ENCODE assay signal across 8 cellular contexts in genomic region chr6:36130672-36131516, GRCh38. TPM values are rescaled to one million over a fixed set of nuclear protein-coding genes. Genes with fewer than 3 reads are reported as not detected.
DNase-seq lines count a peak whose midpoint lies in the region; ATAC-seq, FAIRE-seq and TF ChIP-seq lines count a peak whose summit lies in the region.

No MANE protein-coding gene starts in this region.

- DNase-seq in DMS79 treated with DMSO at 0.1 percent for 48 hours (lab: John Stamatoyannopoulos, UW) (peak; percentile 89), T-helper 1 cell (peak; percentile 30 to 65 (median 39)), MCF 10A (ENCODE audit: unreplicated experiment) (peak; percentile 31), HepG2 (ENCODE audit: low spot score) (peak; percentile 73), amygdala (lab: John Stamatoyannopoulos, UW) (no peak)
- DNase-seq in stimulated activated CD8-positive, alpha-beta memory T cell treated with anti-CD3 and anti-CD28 coated beads, Interleukin-2, amount 100 ng/mL, for 48 hours (ENCODE audit: low read depth in 2 of 2): peak; percentile 50 to 51

- H3K4me1 Mint-ChIP-seq in MCF 10A (ENCODE audit: insufficient read depth, unreplicated experiment): peaks cover 14% of the 10 kb centered on the region

- peak in 1 of 2 experiments; percentile 33; a peak in 2 of 4 replicates for TF ChIP-seq POLR2A in HepG2 (IDR thresholded peaks at IDR 0.05; ENCODE audit: insufficient read depth in 1 of 2, low read depth in 2 of 2, low read length in 2 of 2)

- CTCF ChIA-PET in MCF 10A (lab: Yijun Ruan, JAX): interaction anchor here (0.9 to 1.2 kb wide), 2 partner anchors 8 to 229 kb away, joined by 4 read pairs; no protein-coding TSS in a partner anchor
- CTCF ChIA-PET in HepG2 (lab: Yijun Ruan, JAX; ENCODE audit: low intra/inter-chr PET ratio, low total read pairs): no interaction called here

- POLR2A ChIA-PET in MCF 10A (lab: Yijun Ruan, JAX): interaction anchor here (0.9 to 1.6 kb wide), 4 partner anchors 10 to 64 kb away, joined by 3 to 9 read pairs (median 4); no protein-coding TSS in a partner anchor
- POLR2A ChIA-PET in HepG2 (lab: Yijun Ruan, JAX): interaction anchor here (0.7 to 4.3 kb wide), 29 partner anchors 9 to 744 kb away, joined by 3 to 45 read pairs (median 4); partner anchors contain the start of genes BRPF3, MAPK14 and PPIL1

- no peaks in the 10 kb centered on the region for H3K9me3 Mint-ChIP-seq in MCF 10A (ENCODE audit: unreplicated experiment)

- H3K9ac ChIP-seq in HepG2 (ENCODE audit: insufficient read depth, low read depth, low read length): peak overlapping the region; percentile 93

- no peak for FAIRE-seq in HepG2 (lab: Jason Lieb, UNC)

- ATAC-seq in HG03025 (IDR thresholded peaks at IDR 0.05; ENCODE audit: low FRiP score, unreplicated experiment) (peak; percentile 24), HepG2 (peak; percentile 76), HG03457 (IDR thresholded peaks at IDR 0.05; ENCODE audit: unreplicated experiment) (no peak)

- H3K4me1 ChIP-seq in HepG2 (ENCODE audit: insufficient read depth, low read length): peaks cover 71% of the 10 kb centered on the region

- BruUV-seq in MCF 10A (replicated peaks; lab: Mats Ljungman, UMichigan): no TSS peak
- BruUV-seq in HepG2 (replicated peaks; lab: Mats Ljungman, UMichigan): TSS peak; percentile 94

- 1% methylated on average over 26 of the region's 51 CpGs for WGBS in HepG2 (ENCODE audit: low lambda C conversion rate)

- peak overlapping the region; percentile 75 to 92 (median 75) for H3K4me3 ChIP-seq in HepG2 (replicated peaks in 1 of 3; ENCODE audit: insufficient read depth in 1 of 3, low read depth in 2 of 3, low read length in 3 of 3)

- H2AFZ ChIP-seq in HepG2 (ENCODE audit: low read length): no peak overlapping the region

- H3K27me3 Mint-ChIP-seq in MCF 10A (ENCODE audit: insufficient read depth, unreplicated experiment): no peaks in the 10 kb centered on the region

- H3K36me3 ChIP-seq in HepG2 (replicated peaks in 1 of 2; ENCODE audit: control insufficient read depth in 1 of 2, insufficient read depth in 2 of 2, low read length in 2 of 2): peaks cover 0 to 20% of the 10 kb centered on the region in 2 experiments; a peak in 4 of 5 replicates

- in situ Hi-C loops in HepG2 (cut with HindIII; ENCODE audit: extremely low pct_ligation_motif_present, low pct_unique_long_range_greater_than_20kb): loop anchor here (5.0 kb wide), 1 partner anchor 66 kb away; the partner anchor contains the start of gene BRPF3

- intact Hi-C loops in MCF 10A (cut with micrococcal nuclease): no loop called here
- intact Hi-C loops in HepG2 (cut with micrococcal nuclease; ENCODE audit: unreplicated experiment): loop anchor here (2.0 to 5.0 kb wide), 2 partner anchors 66 to 171 kb away; partner anchors contain the start of gene BRPF3

- no peaks in the 10 kb centered on the region for H3K79me2 ChIP-seq in HepG2 (ENCODE audit: insufficient read depth, low read length)

- TF ChIP-seq EP300 in HepG2 (IDR thresholded peaks at IDR 0.05; ENCODE audit: low read depth in 2 of 2, low read length in 2 of 2) (no peak; a peak in 1 of 4 replicates), HepG2 (CRISPR knock-in tag; IDR thresholded peaks at IDR 0.05; ENCODE audit: borderline replicate concordance) (no peak; the same call in none of the 2 replicates)

- peak; percentile 24 for TF ChIP-seq RAD21 in HepG2 (CRISPR knock-in tag; IDR thresholded peaks at IDR 0.05)

- H3K36me3 Mint-ChIP-seq in MCF 10A (ENCODE audit: insufficient read depth, unreplicated experiment): no peaks in the 10 kb centered on the region

- H3K4me2 ChIP-seq in HepG2 (ENCODE audit: low read depth, low read length): peak overlapping the region; percentile 100

- no peaks in the 10 kb centered on the region for H3K9me3 ChIP-seq in HepG2 (ENCODE audit: low read length)

- TF ChIP-seq CTCF in MCF 10A (IDR thresholded peaks at IDR 0.05; ENCODE audit: unreplicated experiment) (no peak), HepG2 (CRISPR knock-in tag; IDR thresholded peaks at IDR 0.05) (peak; percentile 61)

- H3K27ac Mint-ChIP-seq in MCF 10A (ENCODE audit: low read depth, unreplicated experiment): no peak overlapping the region

- H4K20me1 ChIP-seq in HepG2 (ENCODE audit: insufficient read depth, low read length): no peaks in the 10 kb centered on the region

- H3K27me3 ChIP-seq in HepG2 (ENCODE audit: control insufficient read depth in 1 of 2, insufficient read depth in 2 of 2, low read length in 2 of 2): no peaks in the 10 kb centered on the region

- H3K27ac ChIP-seq in HepG2 (ENCODE audit: extremely low read length, insufficient read depth, low read length): peak overlapping the region; percentile 90

- H3K4me3 Mint-ChIP-seq in MCF 10A (ENCODE audit: unreplicated experiment): no peak overlapping the region

TF ChIP-seq in HepG2, 621 proteins besides CTCF, POLR2A, EP300 and RAD21 (continues in another document):
- TF ChIP-seq ISL2 (CRISPR knock-in tag; IDR thresholded peaks at IDR 0.05): no peak
- TF ChIP-seq ZNF879 (CRISPR knock-in tag; IDR thresholded peaks at IDR 0.05): peak; percentile 67; the same call in 1 of the 2 replicates
- peak; percentile 57 for TF ChIP-seq ZNF547 (CRISPR knock-in tag; IDR thresholded peaks at IDR 0.05)
- TF ChIP-seq ZEB1 (IDR thresholded peaks at IDR 0.05; ENCODE audit: insufficient replicate concordance, low read depth): no peak
- TF ChIP-seq ZNF101 (CRISPR knock-in tag; IDR thresholded peaks at IDR 0.05; ENCODE audit: borderline replicate concordance, low read depth): 0 out of 2 replicates have a peak, but pooled peaks have one; percentile 87
- peak; percentile 87 for TF ChIP-seq ZNF343 (CRISPR knock-in tag; IDR thresholded peaks at IDR 0.05)
- 0 out of 2 replicates have a peak, but pooled peaks have one; percentile 11 for TF ChIP-seq CBX5 (CRISPR knock-in tag; IDR thresholded peaks at IDR 0.05; ENCODE audit: borderline replicate concordance)
- TF ChIP-seq SIN3A (IDR thresholded peaks at IDR 0.05; ENCODE audit: borderline replicate concordance, low read depth, low read length): peak; percentile 17; the same call in 1 of the 2 replicates
- peak; percentile 70 for TF ChIP-seq SRSF1 (optimal IDR thresholded peaks at IDR 0.05; ENCODE audit: low read depth, low read length)
- peak; percentile 66 for TF ChIP-seq TBX2 (CRISPR knock-in tag; IDR thresholded peaks at IDR 0.05; ENCODE audit: borderline replicate concordance)
- TF ChIP-seq ZNF160 (CRISPR knock-in tag; IDR thresholded peaks at IDR 0.05): peak; percentile 18; the same call in 1 of the 2 replicates
- TF ChIP-seq ZNF138 (CRISPR knock-in tag; IDR thresholded peaks at IDR 0.05; ENCODE audit: low read depth): 0 out of 2 replicates have a peak, but pooled peaks have one; percentile 12
- TF ChIP-seq MATR3 (CRISPR knock-in tag; IDR thresholded peaks at IDR 0.05): no peak
- peak; percentile 86 for TF ChIP-seq ZNF501 (CRISPR knock-in tag; IDR thresholded peaks at IDR 0.05)
- no peak for TF ChIP-seq ZC3H13 (CRISPR knock-in tag; IDR thresholded peaks at IDR 0.05)
- peak; percentile 52; the same call in 1 of the 2 replicates for TF ChIP-seq BRF2 (CRISPR knock-in tag; IDR thresholded peaks at IDR 0.05)
- TF ChIP-seq ZNF543 (CRISPR knock-in tag; IDR thresholded peaks at IDR 0.05): peak; percentile 70
- peak; percentile 63 for TF ChIP-seq TAF1 (CRISPR knock-in tag; IDR thresholded peaks at IDR 0.05)
- TF ChIP-seq ZNF572 (CRISPR knock-in tag; IDR thresholded peaks at IDR 0.05): peak; percentile 73; the same call in 1 of the 2 replicates
- TF ChIP-seq JUND (CRISPR knock-in tag; IDR thresholded peaks at IDR 0.05): no peak

RNA-seq across cellular contexts. Expression of gene MAPK13, which starts 0.6 kb away (rescaled TPM):
- total RNA-seq in MCF 10A (2022) (5.5 and 6.8 TPM in 2 replicates), HepG2 (2016; rRNA removed; fragmentation: Illumina TruSeq; extraction: Trizol) (12.7 and 17.8 TPM in 2 replicates)
- total RNA-seq in HepG2 (2016; cell fraction: cytosol; rRNA removed; fragmentation: Illumina TruSeq; extraction: Trizol; ENCODE audit: low read depth): 6.7 and 7.7 TPM in 2 replicates
- 13.2 and 13.6 TPM in 2 replicates for total RNA-seq in HepG2 (2016; cell fraction: insoluble cytoplasmic fraction; rRNA removed; fragmentation: Illumina TruSeq; extraction: Trizol)
- 16.3 and 17.8 TPM in 2 replicates for total RNA-seq in HepG2 (2016; cell fraction: membrane; rRNA removed; fragmentation: Illumina TruSeq; extraction: Trizol)
- 12.2 and 12.8 TPM in 2 replicates for total RNA-seq in HepG2 (2016; cell fraction: nucleus; rRNA removed; fragmentation: Illumina TruSeq; extraction: Trizol)
- polyA plus RNA-seq in HepG2 (2011; rRNA removed): 43.4 and 48.6 TPM in 2 replicates
- polyA plus RNA-seq in HepG2 (2011; cell fraction: cytosol; rRNA removed): 29.8 and 31.4 TPM in 2 replicates
- polyA plus RNA-seq in HepG2 (2011; cell fraction: nucleus; rRNA removed): 203 and 226 TPM in 2 replicates
- polyA plus RNA-seq in HepG2 (2012): 27.9 and 35.1 TPM in 2 replicates
- polyA plus RNA-seq in HepG2 (2016; cell fraction: cytosol; fragmentation: Illumina TruSeq; extraction: Trizol; ENCODE audit: low read depth): 19.7 and 23.2 TPM in 2 replicates
- 26.4 and 34.1 TPM in 2 replicates for polyA plus RNA-seq in HepG2 (2016; cell fraction: insoluble cytoplasmic fraction; fragmentation: Illumina TruSeq; extraction: Trizol; ENCODE audit: low read depth)
- polyA plus RNA-seq in HepG2 (2016; cell fraction: membrane; fragmentation: Illumina TruSeq; extraction: Trizol; ENCODE audit: low read depth): 27.6 and 29.3 TPM in 2 replicates
- polyA plus RNA-seq in HepG2 (2016; cell fraction: nucleus; fragmentation: Illumina TruSeq; extraction: Trizol; ENCODE audit: insufficient read depth, low read depth): 36.0 and 42.2 TPM in 2 replicates
- polyA minus RNA-seq in HepG2 (2011; rRNA and poly(A)+ RNA removed; ENCODE audit: low replicate concordance): 3.1 and 49.1 TPM in 2 replicates
- polyA minus RNA-seq in HepG2 (2011; cell fraction: cytosol; rRNA and poly(A)+ RNA removed): 16.3 and 18.6 TPM in 2 replicates
- polyA minus RNA-seq in HepG2 (2011; cell fraction: nucleus; rRNA and poly(A)+ RNA removed): 30.6 and 42.0 TPM in 2 replicates

Comparison
In these comparisons a context has a peak if more than half of its experiments do, and no peak if none do; other contexts are left out.
1. DNase-seq: peak in DMS79 treated with DMSO at 0.1 percent for 48 hours (single experiment), T-helper 1 cell (5 of 5), MCF 10A (single experiment), HepG2 (single experiment) and stimulated activated CD8-positive, alpha-beta memory T cell treated with anti-CD3 and anti-CD28 coated beads, Interleukin-2, amount 100 ng/mL, for 48 hours (2 of 2); none in amygdala (0 of 56).